ENCODE assay signal across 33 cellular contexts in genomic region chr10:85315657-85316056, GRCh38.
"Had no signal": no experiment of that assay in that cellular context is flagged by ENCODE, and none has a peak within 500 bp of the region (broad histone marks: within the 10 kb centered on the region; RNA-seq: fewer than 3 reads in every experiment).

No MANE protein-coding gene starts in this region.

- H3K27ac Mint-ChIP-seq: activated B cell treated with CpG ODN at 0.5 μM for 24 hours; activated CD8-positive, alpha-beta T cell treated with anti-CD3 and anti-CD28 coated beads for 36 hours; activated naive CD8-positive, alpha-beta T cell; activated T-helper 17 cell treated with anti-CD3 and anti-CD28 coated beads, Interleukin-2, amount 50 U/mL, for 72 hours; dendritic cell treated with granulocyte-macrophage colony-stimulating factor and Interleukin-4, amounts not matched to agents 40 ng/mL and 50 ng/mL, for 4 days; endodermal cell; T-helper 1 cell treated with Interleukin-12 subunit alpha and Interleukin-12 subunit beta and Interleukin-4 antibody, amounts not matched to agents 30 μg/mL and 1 μg/mL, for 36 hours had no signal

- H3K9me3 Mint-ChIP-seq: activated CD8-positive, alpha-beta T cell treated with anti-CD3 and anti-CD28 coated beads for 36 hours; activated T-cell treated with anti-CD3 and anti-CD28 coated beads, Interleukin-2, amount 50 U/mL, for 4 hours; activated T-helper 17 cell treated with anti-CD3 and anti-CD28 coated beads, Interleukin-2, amount 50 U/mL, for 72 hours; dendritic cell treated with granulocyte-macrophage colony-stimulating factor and Interleukin-4, amounts not matched to agents 40 ng/mL and 50 ng/mL, for 4 days; endodermal cell; T-helper 1 cell treated with Interleukin-12 subunit alpha and Interleukin-12 subunit beta and Interleukin-4 antibody, amounts not matched to agents 30 μg/mL and 1 μg/mL, for 36 hours had no signal

- H3K4me3 ChIP-seq: coronary artery, dorsolateral prefrontal cortex, esophagus muscularis mucosa, gastrocnemius medialis, heart left ventricle had no signal

- ATAC-seq: activated CD4-positive, CD25-positive, alpha-beta regulatory T cell treated with anti-CD3 and anti-CD28 coated beads, Interleukin-2, amount 50 U/mL, for 24 hours; activated CD8-positive, alpha-beta T cell treated with anti-CD3 and anti-CD28 coated beads for 36 hours; activated T-cell treated with anti-CD3 and anti-CD28 coated beads, Interleukin-2, amount 50 U/mL, for 4 hours; activated T-helper 17 cell treated with anti-CD3 and anti-CD28 coated beads, Interleukin-2, amount 50 U/mL, for 72 hours; foreskin keratinocyte; gastrocnemius medialis; heart left ventricle had no signal

- H3K36me3 Mint-ChIP-seq: activated naive CD8-positive, alpha-beta T cell had no signal

- H3K4me1 ChIP-seq: esophagus muscularis mucosa, foreskin keratinocyte, gastrocnemius medialis had no signal

- H3K4me1 Mint-ChIP-seq: activated B cell treated with CpG ODN at 0.5 μM for 24 hours; activated T-helper 17 cell treated with anti-CD3 and anti-CD28 coated beads, Interleukin-2, amount 50 U/mL, for 72 hours had no signal

- H3K4me3 Mint-ChIP-seq: activated B cell treated with CpG ODN at 0.5 μM for 24 hours; activated CD8-positive, alpha-beta T cell treated with anti-CD3 and anti-CD28 coated beads for 36 hours; activated naive CD8-positive, alpha-beta T cell; activated T-cell treated with anti-CD3 and anti-CD28 coated beads, Interleukin-2, amount 50 U/mL, for 4 hours; activated T-helper 17 cell treated with anti-CD3 and anti-CD28 coated beads, Interleukin-2, amount 50 U/mL, for 72 hours; dendritic cell treated with granulocyte-macrophage colony-stimulating factor and Interleukin-4, amounts not matched to agents 40 ng/mL and 50 ng/mL, for 4 days; endodermal cell; T-helper 1 cell treated with Interleukin-12 subunit alpha and Interleukin-12 subunit beta and Interleukin-4 antibody, amounts not matched to agents 30 μg/mL and 1 μg/mL, for 36 hours had no signal

- H3K36me3 ChIP-seq: brain microvascular endothelial cell, esophagus muscularis mucosa, gastrocnemius medialis, heart left ventricle, WERI-Rb-1 had no signal

- H3K27ac ChIP-seq: brain microvascular endothelial cell, coronary artery, dorsolateral prefrontal cortex, esophagus muscularis mucosa, foreskin keratinocyte, gastrocnemius medialis, heart left ventricle, WERI-Rb-1 had no signal

- H3K9me3 ChIP-seq: esophagus muscularis mucosa, gastrocnemius medialis, heart left ventricle had no signal

- H3K27me3 Mint-ChIP-seq: activated B cell treated with CpG ODN at 0.5 μM for 24 hours; activated CD8-positive, alpha-beta T cell treated with anti-CD3 and anti-CD28 coated beads for 36 hours; activated naive CD8-positive, alpha-beta T cell; activated T-helper 17 cell treated with anti-CD3 and anti-CD28 coated beads, Interleukin-2, amount 50 U/mL, for 72 hours had no signal

- H3K27me3 ChIP-seq: brain microvascular endothelial cell, dorsolateral prefrontal cortex, esophagus muscularis mucosa, foreskin keratinocyte, gastrocnemius medialis, heart left ventricle had no signal

- DNase-seq: activated B cell treated with CpG ODN at 0.5 μM for 24 hours; activated CD4-positive, alpha-beta T cell treated with anti-CD3 and anti-CD28 coated beads for 48 hours; activated CD4-positive, alpha-beta T cell treated with anti-CD3 and anti-CD28 coated beads, Interleukin-2, amount 50 U/mL, for 1 hour; activated CD4-positive, alpha-beta T cell treated with anti-CD3 and anti-CD28 coated beads, Interleukin-2, amount 50 U/mL, for 48 hours; activated CD8-positive, alpha-beta memory T cell treated with anti-CD3 and anti-CD28 coated beads for 24 hours; activated CD8-positive, alpha-beta T cell treated with anti-CD3 and anti-CD28 coated beads for 36 hours; activated effector memory CD4-positive, alpha-beta T cell treated with Interleukin-2 at 50 U/mL for 16 hours; activated gamma-delta T cell treated with Interleukin-2 at 50 U/mL for 16 hours; activated naive CD4-positive, alpha-beta T cell treated with anti-CD3 and anti-CD28 coated beads, Interleukin-2, amount 50 U/mL, for 16 hours; activated naive CD4-positive, alpha-beta T cell treated with Interleukin-2 at 50 U/mL for 16 hours; activated T-cell treated with anti-CD3 and anti-CD28 coated beads, Interleukin-2, amount 50 U/mL, for 4 hours; amniotic stem cell; anterior cingulate cortex; brain microvascular endothelial cell; central memory CD4-positive, alpha-beta T cell; cerebellar nuclear complex; dorsolateral prefrontal cortex; effector memory CD4-positive, alpha-beta T cell; endodermal cell; erythroblast; foreskin keratinocyte; gastrocnemius medialis; glutamatergic neuron; heart left ventricle; T-helper 9 cell; WERI-Rb-1 had no signal
